In genomic region chr12:55256831-55257230, GRCh38 we compare ENCODE assay signal across 1 cellular context.
TF ChIP-seq lines count a peak whose summit lies in the region.

No MANE protein-coding gene starts in this region.

TF ChIP-seq in IMR-90, 13 proteins besides CTCF, POLR2A, EP300 and RAD21 (continued from another document):
- TF ChIP-seq ELK1 (IDR thresholded peaks at IDR 0.05; ENCODE audit: borderline replicate concordance, low read depth, low read length) = no peak
